Comparison of ENCODE assay signal across 1 cellular context in genomic region chr12:13210022-13210539, GRCh38.
TF ChIP-seq lines count a peak whose summit lies in the region.

No MANE protein-coding gene starts in this region.

TF ChIP-seq in HCT116, 20 proteins besides CTCF, POLR2A, EP300 and RAD21 (continued from another document):
- no peak; the same call in 1 of the 2 replicates for TF ChIP-seq SIN3A (IDR thresholded peaks at IDR 0.05; ENCODE audit: low read depth)
- TF ChIP-seq ELF1 (IDR thresholded peaks at IDR 0.05; ENCODE audit: borderline replicate concordance, low read depth), result no peak
- TF ChIP-seq CBX3 (IDR thresholded peaks at IDR 0.05; ENCODE audit: low read depth), result no peak; the same call in 1 of the 2 replicates
- no peak for TF ChIP-seq FOSL1 (IDR thresholded peaks at IDR 0.05; ENCODE audit: low read depth)
